ENCODE assay signal across 8 cellular contexts in genomic region chr16:88803264-88803987, GRCh38. TPM values are rescaled to one million over a fixed set of nuclear protein-coding genes. Genes with fewer than 3 reads are reported as not detected.
DNase-seq lines count a peak whose midpoint lies in the region; ATAC-seq, FAIRE-seq and TF ChIP-seq lines count a peak whose summit lies in the region.

Gene CDT1 (plus strand): TSS chr16:88803789. CDS start chr16:88803832, 43 bp downstream.

- in situ Hi-C loops in GM13976 (cut with MboI; ENCODE audit: low sequenced_read_pairs, unreplicated experiment) = no loop called here

- H3K36me3 Mint-ChIP-seq in central memory CD8-positive, alpha-beta T cell (ENCODE audit: insufficient read depth) = peaks cover 21% of the 10 kb centered on the region

- TF ChIP-seq CTCF in GM13976 (IDR thresholded peaks at IDR 0.05; ENCODE audit: borderline replicate concordance, control extremely low read depth, extremely low read depth, insufficient read depth, missing control alignments) = no peak
- no peak for TF ChIP-seq CTCF in kidney (IDR thresholded peaks at IDR 0.05; ENCODE audit: borderline replicate concordance, extremely low read depth, insufficient read depth)

- peak within 1 kb of the TSS; percentile 55 to 63 for H3K4me3 ChIP-seq in kidney (ENCODE audit: low read length in 2 of 2)

- no peaks in the 10 kb centered on the region for H3K9me3 ChIP-seq in kidney (ENCODE audit: control insufficient read depth in 1 of 2, low read length in 2 of 2)

- intact Hi-C loops in kidney (cut with DNase I) = no loop called here

- H3K4me1 ChIP-seq in kidney (ENCODE audit: control insufficient read depth in 1 of 2, insufficient read depth in 1 of 2, low read depth in 1 of 2, low read length in 2 of 2) = peaks cover 0 to 3% of the 10 kb centered on the region in 2 donors

- no peak within 1 kb of the TSS for H3K27ac ChIP-seq in kidney (ENCODE audit: low read depth in 2 of 2, low read length in 2 of 2)

- no peaks in the 10 kb centered on the region for H3K27me3 Mint-ChIP-seq in central memory CD8-positive, alpha-beta T cell

- H3K4me3 Mint-ChIP-seq in central memory CD8-positive, alpha-beta T cell = peak within 1 kb of the TSS; percentile 81

- FAIRE-seq in kidney (lab: Jason Lieb, UNC) = no peak

- H3K27ac Mint-ChIP-seq in central memory CD8-positive, alpha-beta T cell (ENCODE audit: low read depth) = peak within 1 kb of the TSS; percentile 88

- peak; percentile 47 for ATAC-seq in HG02938 (IDR thresholded peaks at IDR 0.05; ENCODE audit: unreplicated experiment)
- ATAC-seq in central memory CD8-positive, alpha-beta T cell (replicated peaks; ENCODE audit: extremely low read depth, poor library complexity, severe bottlenecking) = peak; percentile 53
- no peak for ATAC-seq in GM19467 (IDR thresholded peaks at IDR 0.05; ENCODE audit: unreplicated experiment)

- H3K36me3 ChIP-seq in kidney (ENCODE audit: control insufficient read depth in 1 of 2, insufficient read depth in 2 of 2, low read length in 2 of 2) = no peaks in the 10 kb centered on the region

- DNase-seq in GM13976 (ENCODE audit: low spot score) = peak; percentile 99
- peak; percentile 39 for DNase-seq in NCI-H2196 treated with DMSO at 0.1 percent for 48 hours (lab: John Stamatoyannopoulos, UW; ENCODE audit: unreplicated experiment)
- peak; percentile 90 for DNase-seq in activated CD4-positive, CD25-positive, alpha-beta regulatory T cell treated with anti-CD3 and anti-CD28 coated beads, Interleukin-2, amount 50 U/mL, for 72 hours
- peak; percentile 69 to 71 for DNase-seq in central memory CD8-positive, alpha-beta T cell (ENCODE audit: low spot score in 2 of 2)
- DNase-seq in kidney = peak; percentile 95
- DNase-seq in stimulated activated CD4-positive, alpha-beta T cell treated with anti-CD3 and anti-CD28 coated beads, Interleukin-15, amount 100 ng/mL, for 24 hours = peak; percentile 88

- H3K9me3 Mint-ChIP-seq in central memory CD8-positive, alpha-beta T cell = no peaks in the 10 kb centered on the region

- no peak within 1 kb of the TSS for H3K9ac ChIP-seq in kidney (ENCODE audit: low read length in 2 of 2)

- H3K4me1 Mint-ChIP-seq in central memory CD8-positive, alpha-beta T cell = no peaks in the 10 kb centered on the region

RNA-seq across cellular contexts. Expression of gene CDT1, which starts in this region (rescaled TPM):
- total RNA-seq in kidney = 1.5 TPM
- 0.56 TPM for polyA plus RNA-seq in kidney (ENCODE audit: insufficient read depth, low read depth, low replicate concordance)

Comparison
In these comparisons a context has a peak if more than half of its experiments do, and no peak if none do; other contexts are left out.
1. DNase-seq: peak in every context shown above with its lines; median percentile 99 in GM13976; 95 in kidney; 90 in activated CD4-positive, CD25-positive, alpha-beta regulatory T cell treated with anti-CD3 and anti-CD28 coated beads, Interleukin-2, amount 50 U/mL, for 72 hours; 88 in stimulated activated CD4-positive, alpha-beta T cell treated with anti-CD3 and anti-CD28 coated beads, Interleukin-15, amount 100 ng/mL, for 24 hours; 70 in central memory CD8-positive, alpha-beta T cell; 39 in NCI-H2196 treated with DMSO at 0.1 percent for 48 hours.